ENCODE assay signal across 1 cellular context in the genomic region with DNA sequence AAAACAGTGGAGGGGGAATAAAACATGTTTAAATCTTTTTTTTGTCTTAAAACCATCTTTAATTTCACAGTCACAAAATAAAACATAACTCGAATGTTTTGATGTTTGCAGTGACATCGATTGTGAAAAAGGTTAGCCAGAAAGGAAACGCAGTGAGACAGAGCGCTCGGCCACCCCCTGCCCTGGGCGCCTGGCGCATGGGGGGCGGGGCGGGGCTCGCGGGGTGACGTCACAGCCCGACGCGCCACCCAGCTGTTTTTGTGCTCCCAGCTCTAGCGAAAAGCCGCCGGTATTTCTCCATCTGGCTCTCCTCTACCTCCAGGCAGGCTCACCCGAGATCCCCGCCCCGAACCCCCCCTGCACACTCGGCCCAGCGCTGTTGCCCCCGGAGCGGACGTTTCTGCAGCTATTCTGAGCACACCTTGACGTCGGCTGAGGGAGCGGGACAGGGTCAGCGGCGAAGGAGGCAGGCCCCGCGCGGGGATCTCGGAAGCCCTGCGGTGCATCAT.
A peak's percentile ranks its signal among the peaks of the same experiment; 100 is the strongest.
TF ChIP-seq lines count a peak whose summit lies in the region.

A gene (plus strand): TSS at position 255 of the 509 bp plus-strand sequence. CDS start 253 bp downstream, at position 508.

TF ChIP-seq in H1, 55 proteins besides CTCF, POLR2A, EP300 and RAD21:
- TF ChIP-seq PHF8 (conservative IDR thresholded peaks at IDR 0.05; ENCODE audit: low read depth, low read length) (peak; percentile 68; the same call in 1 of the 2 replicates), TCF12 (IDR thresholded peaks at IDR 0.05; ENCODE audit: low read depth, low read length) (0 out of 2 replicates have a peak, but pooled peaks have one; percentile 19), SIN3A (conservative IDR thresholded peaks at IDR 0.05 in 1 of 2, IDR thresholded peaks at IDR 0.05 in 1 of 2; ENCODE audit: low read depth in 1 of 2, low read length in 2 of 2) (0 out of 4 replicates have a peak, but pooled peaks of 1 of the 2 experiments have one; percentile 19), TAF1 (IDR thresholded peaks at IDR 0.05; ENCODE audit: low read depth, low read length) (0 out of 2 replicates have a peak, but pooled peaks have one; percentile 14), ASH2L (IDR thresholded peaks at IDR 0.05; ENCODE audit: low read length) (peak; percentile 25), CREB1 (IDR thresholded peaks at IDR 0.05) (peak; percentile 93), SP4 (IDR thresholded peaks at IDR 0.05; ENCODE audit: low read length) (peak; percentile 50; the same call in 1 of the 2 replicates), JUND (IDR thresholded peaks at IDR 0.05; ENCODE audit: low read length) (peak; percentile 72), RNF2 (IDR thresholded peaks at IDR 0.05; ENCODE audit: borderline replicate concordance, low read depth, low read length, missing control alignments, poor library complexity, severe bottlenecking) (no peak), TAF7 (optimal IDR thresholded peaks at IDR 0.05; ENCODE audit: borderline replicate concordance, low read depth, low read length) (peak; percentile 36), CBX5 (IDR thresholded peaks at IDR 0.05; ENCODE audit: low read depth, low read length) (no peak), NRF1 (IDR thresholded peaks at IDR 0.05; ENCODE audit: low read depth, low read length) (no peak), HDAC2 (IDR thresholded peaks at IDR 0.05; ENCODE audit: borderline replicate concordance in 1 of 2, low read depth in 2 of 2, low read length in 2 of 2) (0 out of 4 replicates have a peak, but pooled peaks of 1 of the 2 experiments have one; percentile 59), TBP (IDR thresholded peaks at IDR 0.05; ENCODE audit: low read depth, low read length) (no peak)
